ENCODE assay signal across 22 cellular contexts in genomic region chr2:235911125-235911524, GRCh38.
"Had no signal": no experiment of that assay in that cellular context is flagged by ENCODE, and none has a peak within 500 bp of the region (broad histone marks: within the 10 kb centered on the region; RNA-seq: fewer than 3 reads in every experiment).

No MANE protein-coding gene starts in this region.

- DNase-seq: dermis blood vessel endothelial cell; dorsolateral prefrontal cortex; effector CD4-positive, alpha-beta T cell; effector memory CD4-positive, alpha-beta T cell; esophagus squamous epithelium; foreskin fibroblast; foreskin melanocyte; gastrocnemius medialis; glutamatergic neuron; head of caudate nucleus; heart right ventricle; hippocampal formation; left cardiac atrium; left ventricle myocardium superior; mammary epithelial cell; midbrain had no signal

- H3K36me3 Mint-ChIP-seq: memory B cell had no signal

- ATAC-seq: esophagus mucosa, gastrocnemius medialis, heart right ventricle, left cardiac atrium, left lung, left ventricle myocardium superior had no signal

- H3K4me1 ChIP-seq: esophagus squamous epithelium, gastrocnemius medialis, heart right ventricle, left lung had no signal

- H3K4me3 ChIP-seq: coronary artery, dorsolateral prefrontal cortex, esophagus squamous epithelium, gastrocnemius medialis, heart right ventricle, left lung, lung had no signal

- H3K27me3 ChIP-seq: dorsolateral prefrontal cortex, esophagus squamous epithelium, gastrocnemius medialis, heart right ventricle, left lung had no signal

- H3K27ac Mint-ChIP-seq: memory B cell had no signal

- H3K27ac ChIP-seq: coronary artery, dorsolateral prefrontal cortex, epithelial cell of prostate, esophagus squamous epithelium, gastrocnemius medialis, heart right ventricle, left lung had no signal

- H3K9me3 ChIP-seq: esophagus squamous epithelium, gastrocnemius medialis, left lung had no signal

- H3K4me3 Mint-ChIP-seq: memory B cell had no signal
